Comparison of ENCODE assay signal across 22 cellular contexts in the genomic region with DNA sequence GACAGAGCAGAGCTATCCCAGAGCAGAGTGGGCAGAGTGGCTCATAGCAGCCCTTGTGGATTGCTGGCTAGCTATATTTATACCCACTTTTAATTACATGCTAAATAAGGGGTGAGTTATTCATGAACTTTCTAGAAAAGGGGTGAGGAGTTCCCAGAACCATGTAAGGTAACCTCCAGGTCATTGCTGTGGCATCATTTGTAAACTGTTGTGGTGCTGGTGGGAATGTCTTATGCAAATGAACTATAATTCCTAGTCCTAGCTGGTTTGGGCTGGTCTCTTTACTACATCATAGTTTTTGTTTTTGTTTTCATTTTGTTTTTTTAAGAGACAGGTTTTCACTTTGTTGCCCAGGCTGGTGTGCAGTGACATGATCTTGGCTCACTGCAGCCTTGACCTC.
"Had no signal": no experiment of that assay in that cellular context is flagged by ENCODE, and none has a peak within 500 bp of the region (broad histone marks: within the 10 kb centered on the region; RNA-seq: fewer than 3 reads in every experiment).

No MANE protein-coding gene starts in this region.

- H3K27ac Mint-ChIP-seq: activated CD8-positive, alpha-beta T cell treated with anti-CD3 and anti-CD28 coated beads, Interleukin-2, amount 10 ng/mL, durations not matched to agents 7 days and 5 days; activated naive CD4-positive, alpha-beta T cell treated with anti-CD3 and anti-CD28 coated beads, Interleukin-2, amount 50 U/mL, for 24 hours; T-helper 1 cell treated with Interleukin-12 subunit alpha and Interleukin-12 subunit beta and Interleukin-4 antibody, amounts not matched to agents 30 μg/mL and 1 μg/mL, for 36 hours had no signal

- H3K9me3 ChIP-seq: ascending aorta had no signal

- H3K27me3 Mint-ChIP-seq: activated naive CD4-positive, alpha-beta T cell treated with anti-CD3 and anti-CD28 coated beads, Interleukin-2, amount 50 U/mL, for 24 hours; brain had no signal

- H3K4me1 Mint-ChIP-seq: activated naive CD4-positive, alpha-beta T cell treated with anti-CD3 and anti-CD28 coated beads, Interleukin-2, amount 50 U/mL, for 24 hours; brain had no signal

- H3K36me3 Mint-ChIP-seq: activated naive CD4-positive, alpha-beta T cell treated with anti-CD3 and anti-CD28 coated beads, Interleukin-2, amount 50 U/mL, for 24 hours had no signal

- DNase-seq: activated CD4-positive, alpha-beta T cell treated with anti-CD3 and anti-CD28 coated beads for 4 hours; activated CD4-positive, alpha-beta T cell treated with anti-CD3 and anti-CD28 coated beads, Interleukin-2, amount 50 U/mL, for 4 hours; activated CD8-positive, alpha-beta memory T cell treated with anti-CD3 and anti-CD28 coated beads, Interleukin-2, amount 50 U/mL, for 48 hours; activated CD8-positive, alpha-beta T cell treated with anti-CD3 and anti-CD28 coated beads, Interleukin-2, amount 10 ng/mL, durations not matched to agents 7 days and 5 days; activated T-cell treated with anti-CD3 and anti-CD28 coated beads, Interleukin-2, amount 50 U/mL, for 1 hour; amniotic stem cell; cerebellar nuclear complex; KG1; NCI-H1092; NCI-H1417; NCI-H1694; NCI-H2029; NCI-H2107; NCI-H2171 treated with DMSO at 0.1 percent for 48 hours; NCI-H226; NCI-H774 had no signal

- H3K36me3 ChIP-seq: ascending aorta had no signal

- H3K4me3 ChIP-seq: ascending aorta, SK-N-MC had no signal

- H3K27me3 ChIP-seq: ascending aorta had no signal

- H3K9me3 Mint-ChIP-seq: activated naive CD4-positive, alpha-beta T cell treated with anti-CD3 and anti-CD28 coated beads, Interleukin-2, amount 50 U/mL, for 24 hours; T-helper 1 cell treated with Interleukin-12 subunit alpha and Interleukin-12 subunit beta and Interleukin-4 antibody, amounts not matched to agents 30 μg/mL and 1 μg/mL, for 36 hours had no signal

- H3K4me3 Mint-ChIP-seq: activated CD8-positive, alpha-beta T cell treated with anti-CD3 and anti-CD28 coated beads, Interleukin-2, amount 10 ng/mL, durations not matched to agents 7 days and 5 days; activated naive CD4-positive, alpha-beta T cell treated with anti-CD3 and anti-CD28 coated beads, Interleukin-2, amount 50 U/mL, for 24 hours; brain; T-helper 1 cell treated with Interleukin-12 subunit alpha and Interleukin-12 subunit beta and Interleukin-4 antibody, amounts not matched to agents 30 μg/mL and 1 μg/mL, for 36 hours had no signal

- H3K4me1 ChIP-seq: ascending aorta had no signal

- H3K27ac ChIP-seq: ascending aorta, SK-N-MC had no signal

- ATAC-seq: activated CD4-positive, CD25-positive, alpha-beta regulatory T cell treated with anti-CD3 and anti-CD28 coated beads, Interleukin-2, amount 50 U/mL, for 24 hours; activated CD8-positive, alpha-beta T cell treated with anti-CD3 and anti-CD28 coated beads, Interleukin-2, amount 10 ng/mL, durations not matched to agents 7 days and 5 days had no signal
